Comparison of ENCODE assay signal across 8 cellular contexts in genomic region chr7:129343099-129343700, GRCh38.
DNase-seq lines count a peak whose midpoint lies in the region; ATAC-seq and TF ChIP-seq lines count a peak whose summit lies in the region.

No MANE protein-coding gene starts in this region.

- in situ Hi-C loops in Caki2 (cut with HindIII; ENCODE audit: low pct_unique_long_range_greater_than_20kb, low sequenced_read_pairs), result no loop called here

- no peak overlapping the region for H2AFZ ChIP-seq in H9 (ENCODE audit: low read length)

- H3K9me3 Mint-ChIP-seq in H9 (no peaks in the 10 kb centered on the region), chondrocyte (ENCODE audit: low read depth) (no peaks in the 10 kb centered on the region)

- H3K36me3 Mint-ChIP-seq in H9 (ENCODE audit: insufficient read depth in 1 of 3, low read depth in 3 of 3) (no peaks in the 10 kb centered on the region; a peak in 1 of 7 replicates), chondrocyte (ENCODE audit: low read depth) (no peaks in the 10 kb centered on the region)

- no peak overlapping the region for H2BK15ac ChIP-seq in H9 (ENCODE audit: low read depth, low read length)

- H2BK20ac ChIP-seq in H9 (ENCODE audit: low read depth, low read length, poor library complexity, severe bottlenecking), result no peak overlapping the region

- TF ChIP-seq CTCF in H9 (conservative IDR thresholded peaks at IDR 0.05) (peak; percentile 74), chondrocyte (IDR thresholded peaks at IDR 0.05) (peak; percentile 90), lower lobe of right lung (IDR thresholded peaks at IDR 0.05) (peak; percentile 70)

- H4K91ac ChIP-seq in H9 (ENCODE audit: insufficient read length, low read depth, low read length), result no peak overlapping the region

- H2BK5ac ChIP-seq in H9 (ENCODE audit: insufficient read length, low read length), result no peak overlapping the region

- no peaks in the 10 kb centered on the region for H4K20me1 ChIP-seq in H9 (ENCODE audit: control insufficient read depth, insufficient read depth, insufficient read length)

- H3K27me3 Mint-ChIP-seq in H9 (ENCODE audit: low read depth), result no peaks in the 10 kb centered on the region
- H3K27me3 Mint-ChIP-seq in chondrocyte (ENCODE audit: low read depth), result no peaks in the 10 kb centered on the region

- no peak overlapping the region for H3K18ac ChIP-seq in H9 (ENCODE audit: insufficient read length, low read depth, low read length)

- no CpG with 5 or more reads among the region's 3 CpGs for WGBS in H9 (ENCODE audit: extremely low coverage, insufficient read length, low lambda C conversion rate)

- H3K4me3 Mint-ChIP-seq in H9 (no peak overlapping the region), chondrocyte (ENCODE audit: unreplicated experiment) (no peak overlapping the region)

- H3K4me2 ChIP-seq in H9 (ENCODE audit: insufficient read depth, insufficient read length, low read length), result no peak overlapping the region

- H3K27ac Mint-ChIP-seq in H9 (no peak overlapping the region), chondrocyte (ENCODE audit: unreplicated experiment) (no peak overlapping the region)

- no peak overlapping the region for H3K27ac ChIP-seq in H9 (ENCODE audit: insufficient read length, low read depth, low read length)
- H3K27ac ChIP-seq in lower lobe of right lung, result no peak overlapping the region

- H3K4ac ChIP-seq in H9 (ENCODE audit: low read depth, low read length), result no peak overlapping the region

- H3K23me2 ChIP-seq in H9 (ENCODE audit: insufficient read length, low read depth, low read length, poor library complexity, severe bottlenecking), result no peaks in the 10 kb centered on the region

- DNase-seq in Caki2 (ENCODE audit: low read depth) (peak; percentile 35), H9 (no peak), NCI-H82 treated with DMSO at 0.1 percent for 48 hours (lab: John Stamatoyannopoulos, UW; ENCODE audit: unreplicated experiment) (peak; percentile 7), chondrocyte (ENCODE audit: low spot score) (no peak), lower lobe of right lung (no peak)

- H3K79me1 ChIP-seq in H9 (ENCODE audit: insufficient read depth, low read depth, low read length, poor library complexity, severe bottlenecking), result no peaks in the 10 kb centered on the region

- no peak overlapping the region for H3K23ac ChIP-seq in H9 (ENCODE audit: insufficient read length, low read depth, low read length)

- no peak overlapping the region for H2BK12ac ChIP-seq in H9 (ENCODE audit: insufficient read length, low read depth, low read length)

- no peaks in the 10 kb centered on the region for H3K36me3 ChIP-seq in lower lobe of right lung

- intact Hi-C loops in lower lobe of right lung (cut with DNase I), result no loop called here

- H3K9me3 ChIP-seq in H9 (ENCODE audit: control insufficient read depth, low read depth, low read length) (no peaks in the 10 kb centered on the region), lower lobe of right lung (no peaks in the 10 kb centered on the region)

- H2BK120ac ChIP-seq in H9 (ENCODE audit: low read depth, low read length, poor library complexity, severe bottlenecking), result no peak overlapping the region

- no peak overlapping the region for H3T11ph ChIP-seq in H9 (ENCODE audit: low read length)

- no peak for TF ChIP-seq POLR2A in GM18505 (IDR thresholded peaks at IDR 0.05; ENCODE audit: borderline replicate concordance, extremely low read depth, insufficient read depth, insufficient read length)

- no peak overlapping the region for H2AK5ac ChIP-seq in H9 (ENCODE audit: insufficient read length, low read length)

- H3K4me1 Mint-ChIP-seq in H9 (peaks cover 17 to 18% of the 10 kb centered on the region in 2 experiments), chondrocyte (ENCODE audit: low read depth) (peaks cover 18% of the 10 kb centered on the region)

- H4K5ac ChIP-seq in H9 (ENCODE audit: insufficient read length, low read depth, low read length), result no peak overlapping the region

- H3K4me3 ChIP-seq in lower lobe of right lung, result no peak overlapping the region

- no peaks in the 10 kb centered on the region for H3K79me2 ChIP-seq in H9 (ENCODE audit: insufficient read depth, low read length)

- no peak overlapping the region for H4K8ac ChIP-seq in H9 (replicated peaks; ENCODE audit: insufficient read length, low read depth, low read length)

- H3K27me3 ChIP-seq in H9 (ENCODE audit: insufficient read depth, low read length), result no peaks in the 10 kb centered on the region
- no peaks in the 10 kb centered on the region for H3K27me3 ChIP-seq in lower lobe of right lung (ENCODE audit: low read depth)

- ATAC-seq in lower lobe of right lung (peak; percentile 67 to 77), GM19328 (IDR thresholded peaks at IDR 0.05; ENCODE audit: unreplicated experiment) (no peak), GM18861 (IDR thresholded peaks at IDR 0.05; ENCODE audit: unreplicated experiment) (no peak), GM18505 (IDR thresholded peaks at IDR 0.05; ENCODE audit: unreplicated experiment) (no peak)

- no peak overlapping the region for H3K56ac ChIP-seq in H9 (ENCODE audit: insufficient read length, low read depth, low read length)

- H3K9ac ChIP-seq in H9 (ENCODE audit: extremely low read depth, insufficient read length, low read length), result no peak overlapping the region

- H3K14ac ChIP-seq in H9 (ENCODE audit: insufficient read depth, low read length), result no peak overlapping the region

- H3K4me1 ChIP-seq in H9 (ENCODE audit: insufficient read depth, low read length) (peaks cover 8% of the 10 kb centered on the region; the same call in 1 of the 2 replicates), lower lobe of right lung (no peaks in the 10 kb centered on the region)

Comparison
In these comparisons a context has a peak if more than half of its experiments do, and no peak if none do; other contexts are left out.
1. DNase-seq: peak in Caki2 (single experiment) and NCI-H82 treated with DMSO at 0.1 percent for 48 hours (single experiment); none in H9 (single experiment), chondrocyte (single experiment) and lower lobe of right lung (single experiment).
2. ATAC-seq: peak in lower lobe of right lung (2 of 2); none in GM19328 (single experiment), GM18861 (single experiment) and GM18505 (single experiment).
3. Peak in every context shown above with its lines, with median percentiles within 50 percentile points of each other: CTCF ChIP-seq.